ENCODE assay signal across 8 cellular contexts in the genomic region with DNA sequence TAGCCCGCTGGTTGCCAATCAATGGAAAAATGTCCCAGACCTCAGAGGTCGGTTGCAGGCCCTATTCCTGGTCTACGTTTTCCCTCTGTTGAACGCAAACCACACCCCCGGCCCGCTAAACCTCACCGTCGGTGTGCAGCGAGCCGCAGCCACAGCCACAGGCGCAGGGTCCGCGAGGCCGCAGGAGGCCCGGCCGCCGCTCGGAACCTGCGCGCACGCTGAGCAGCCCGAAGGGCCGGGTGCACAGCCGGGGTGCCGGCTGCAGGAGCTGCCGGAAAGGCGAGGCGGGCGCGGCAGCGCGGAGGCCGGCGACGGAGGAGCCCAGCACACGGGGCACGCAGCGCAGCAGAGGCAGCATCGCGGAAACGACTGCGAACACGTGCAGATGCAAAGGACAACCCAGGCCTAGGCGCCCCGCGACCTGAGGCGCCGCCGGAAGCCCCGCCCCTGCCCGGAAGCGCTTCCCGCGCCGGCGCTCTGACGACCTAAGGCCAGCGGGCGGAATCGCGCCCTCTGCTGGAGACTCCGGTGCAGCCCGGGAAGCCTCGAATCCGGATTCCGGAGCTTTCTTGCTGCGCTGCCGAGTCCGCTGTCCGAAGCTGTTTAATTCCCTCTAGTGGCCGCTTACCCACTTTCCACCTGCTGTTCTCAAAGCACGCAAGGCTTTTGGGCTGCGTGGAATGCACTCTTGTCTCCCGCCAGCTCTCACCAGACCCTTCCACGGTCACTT. TPM values are rescaled to one million over a fixed set of nuclear protein-coding genes. Genes with fewer than 3 reads are reported as not detected.
DNase-seq lines count a peak whose midpoint lies in the region; ATAC-seq and TF ChIP-seq lines count a peak whose summit lies in the region.

Gene C1QBP (minus strand): TSS at position 440 of the 730 bp plus-strand sequence. CDS start 82 bp downstream, at position 358.

- TF ChIP-seq CTCF in foreskin keratinocyte (conservative IDR thresholded peaks at IDR 0.05), result peak; percentile 100

- H3K27ac ChIP-seq in foreskin keratinocyte, result peak within 1 kb of the TSS; percentile 0
- H3K27ac ChIP-seq in subcutaneous abdominal adipose tissue (ENCODE audit: low read depth, low read length), result peak within 1 kb of the TSS; percentile 79

- DNase-seq in GDM1 (lab: John Stamatoyannopoulos, UW), result peak; percentile 89
- peak; percentile 95 for DNase-seq in H7
- peak; percentile 79 for DNase-seq in MG63
- peak; percentile 85 for DNase-seq in SIG-M5 treated with dmso at 0.1 percent for 504 hours (lab: John Stamatoyannopoulos, UW; ENCODE audit: unreplicated experiment)
- DNase-seq in activated gamma-delta T cell treated with Interleukin-2 at 50 U/mL for 16 hours, result peak; percentile 92
- peak; percentile 63 to 80 for DNase-seq in foreskin keratinocyte

- H3K9me3 ChIP-seq in MG63, result no peaks in the 10 kb centered on the region
- no peaks in the 10 kb centered on the region for H3K9me3 ChIP-seq in neuron (ENCODE audit: low read length)
- H3K9me3 ChIP-seq in subcutaneous abdominal adipose tissue (ENCODE audit: control insufficient read depth in 5 of 5, low read length in 5 of 5), result no peaks in the 10 kb centered on the region

- H3K4me3 ChIP-seq in H7 (ENCODE audit: insufficient read depth, low read depth, low read length) (peak within 1 kb of the TSS; percentile 92), MG63 (peak within 1 kb of the TSS; percentile 74), neuron (ENCODE audit: low read length) (peak within 1 kb of the TSS; percentile 85), subcutaneous abdominal adipose tissue (ENCODE audit: low read depth in 1 of 5, low read length in 5 of 5) (peak within 1 kb of the TSS; percentile 79 to 94 (median 85))

- ATAC-seq in foreskin keratinocyte, result peak; percentile 86

- H2AFZ ChIP-seq in neuron (ENCODE audit: low read depth, low read length), result peak within 1 kb of the TSS; percentile 60

- H3K9ac ChIP-seq in subcutaneous abdominal adipose tissue (ENCODE audit: low read length in 5 of 5), result peak within 1 kb of the TSS; percentile 71 to 95 (median 86)

- H3K4me1 ChIP-seq in foreskin keratinocyte, result peaks cover 9% of the 10 kb centered on the region
- H3K4me1 ChIP-seq in neuron (ENCODE audit: insufficient read depth, low read length), result peaks cover 15% of the 10 kb centered on the region
- peaks cover 0 to 25% (median 18%) of the 10 kb centered on the region in 5 donors for H3K4me1 ChIP-seq in subcutaneous abdominal adipose tissue (ENCODE audit: control insufficient read depth in 5 of 5, insufficient read depth in 5 of 5, low read length in 5 of 5)

- H3K36me3 ChIP-seq in H7 (replicated peaks; ENCODE audit: control insufficient read depth, insufficient read depth, low read length), result peaks cover 26% of the 10 kb centered on the region
- peaks cover 38% of the 10 kb centered on the region for H3K36me3 ChIP-seq in MG63
- peaks cover 49% of the 10 kb centered on the region for H3K36me3 ChIP-seq in neuron (ENCODE audit: insufficient read depth, low read length)
- peaks cover 4 to 43% (median 24%) of the 10 kb centered on the region in 5 donors for H3K36me3 ChIP-seq in subcutaneous abdominal adipose tissue (ENCODE audit: control insufficient read depth in 5 of 5, insufficient read depth in 5 of 5, low read length in 5 of 5)

- H3K27me3 ChIP-seq in H7 (ENCODE audit: control insufficient read depth, insufficient read depth, low read length) (no peaks in the 10 kb centered on the region), MG63 (no peaks in the 10 kb centered on the region), foreskin keratinocyte (no peaks in the 10 kb centered on the region), neuron (ENCODE audit: insufficient read depth, low read length) (no peaks in the 10 kb centered on the region), subcutaneous abdominal adipose tissue (ENCODE audit: control insufficient read depth in 5 of 5, insufficient read depth in 4 of 5, low read length in 5 of 5) (no peaks in the 10 kb centered on the region)

RNA-seq across cellular contexts. Expression of gene C1QBP, which starts in this region (rescaled TPM):
- total RNA-seq in H7 (2014; rRNA removed; shearing (Covaris generic)), result 445 and 450 TPM in 2 replicates
- 525 and 616 TPM in 2 replicates for total RNA-seq in MG63 (2014; rRNA removed; shearing (Covaris generic); ENCODE audit: low replicate concordance)
- total RNA-seq in foreskin keratinocyte, result 352 and 416 TPM in 2 replicates
- 404 and 509 TPM in 2 replicates for polyA plus RNA-seq in foreskin keratinocyte

Comparison
In these comparisons a context has a peak if more than half of its experiments do, and no peak if none do; other contexts are left out.
1. Peak in every context shown above with its lines: DNase-seq, ATAC-seq, H3K4me3 ChIP-seq and H3K27ac ChIP-seq.